In genomic region chr2:9668686-9669338, GRCh38 we compare ENCODE assay signal across 15 cellular contexts. TPM values are rescaled to one million over a fixed set of nuclear protein-coding genes. Genes with fewer than 3 reads are reported as not detected.
DNase-seq lines count a peak whose midpoint lies in the region; ATAC-seq and TF ChIP-seq lines count a peak whose summit lies in the region.
"Had no signal": no experiment of that assay in that cellular context is flagged by ENCODE, and none has a peak within 500 bp of the region (broad histone marks: within the 10 kb centered on the region; RNA-seq: fewer than 3 reads in every experiment).

No MANE protein-coding gene starts in this region.

- WGBS in heart right ventricle, 2 donors = 89% methylated on average over 5 of the region's 5 CpGs

- peaks cover 6% of the 10 kb centered on the region for H3K4me1 Mint-ChIP-seq in activated CD4-positive, alpha-beta T cell treated with anti-CD3 and anti-CD28 coated beads, Interleukin-2, amount 10 ng/mL, durations not matched to agents 24 days and 14 days

- H3K9me3 ChIP-seq in heart right ventricle (no peaks in the 10 kb centered on the region), Peyer's patch (no peaks in the 10 kb centered on the region), breast epithelium (no peaks in the 10 kb centered on the region)
- H3K9me3 ChIP-seq: tibial nerve had no signal

- H3K4me3 Mint-ChIP-seq in activated CD4-positive, alpha-beta T cell treated with anti-CD3 and anti-CD28 coated beads, Interleukin-2, amount 10 ng/mL, durations not matched to agents 24 days and 14 days = no peak overlapping the region
- H3K4me3 Mint-ChIP-seq: activated CD4-positive, alpha-beta memory T cell treated with anti-CD3 and anti-CD28 coated beads for 36 hours; T-helper 2 cell treated with Interferon-gamma antibody and Interleukin-4, amounts not matched to agents 5 μg/mL and 100 μg/mL, for 36 hours had no signal

- H3K27me3 ChIP-seq in heart right ventricle = no peaks in the 10 kb centered on the region
- H3K27me3 ChIP-seq in Peyer's patch = no peaks in the 10 kb centered on the region
- no peaks in the 10 kb centered on the region for H3K27me3 ChIP-seq in breast epithelium
- H3K27me3 ChIP-seq: tibial nerve had no signal

- H3K4me1 ChIP-seq in heart right ventricle (peaks cover 0 to 27% (median 5%) of the 10 kb centered on the region in 9 donors), Peyer's patch (no peaks in the 10 kb centered on the region), breast epithelium (no peaks in the 10 kb centered on the region)

- H3K27ac ChIP-seq in heart right ventricle (peak overlapping the region in 3 of 10 donors; percentile 13 to 56 (median 18)), Peyer's patch (no peak overlapping the region), breast epithelium (no peak overlapping the region)
- H3K27ac ChIP-seq: PC-9, tibial nerve had no signal

- ATAC-seq in heart right ventricle (peak in 5 of 8 donors; percentile 11 to 49 (median 31)), left cardiac atrium (no peak)
- no peak for ATAC-seq in stimulated activated naive CD8-positive, alpha-beta T cell treated with anti-CD3 and anti-CD28 coated beads, Interleukin-15, Interleukin-2, amounts not matched to agents 100 U/mL and 50 U/mL, for 24 hours

- no peak overlapping the region for H3K4me3 ChIP-seq in heart right ventricle
- H3K4me3 ChIP-seq in choroid plexus epithelial cell (ENCODE audit: low read depth, low read length) = no peak overlapping the region
- no peak overlapping the region for H3K4me3 ChIP-seq in Peyer's patch
- no peak overlapping the region for H3K4me3 ChIP-seq in breast epithelium
- H3K4me3 ChIP-seq: PC-9, tibial nerve had no signal

- TF ChIP-seq CTCF in heart right ventricle (IDR thresholded peaks at IDR 0.05) (no peak), choroid plexus epithelial cell (conservative IDR thresholded peaks at IDR 0.05; ENCODE audit: low read depth, low read length) (no peak), Peyer's patch (IDR thresholded peaks at IDR 0.05) (no peak), breast epithelium (IDR thresholded peaks at IDR 0.05) (no peak)

- no peak overlapping the region for H3K27ac Mint-ChIP-seq in activated CD4-positive, alpha-beta T cell treated with anti-CD3 and anti-CD28 coated beads, Interleukin-2, amount 10 ng/mL, durations not matched to agents 24 days and 14 days
- H3K27ac Mint-ChIP-seq: activated CD4-positive, alpha-beta memory T cell treated with anti-CD3 and anti-CD28 coated beads for 36 hours; progenitor cell of endocrine pancreas; T-helper 2 cell treated with Interferon-gamma antibody and Interleukin-4, amounts not matched to agents 5 μg/mL and 100 μg/mL, for 36 hours had no signal

- H3K9me3 Mint-ChIP-seq in activated CD4-positive, alpha-beta T cell treated with anti-CD3 and anti-CD28 coated beads, Interleukin-2, amount 10 ng/mL, durations not matched to agents 24 days and 14 days = no peaks in the 10 kb centered on the region
- H3K9me3 Mint-ChIP-seq: activated CD4-positive, alpha-beta memory T cell treated with anti-CD3 and anti-CD28 coated beads for 36 hours; T-helper 2 cell treated with Interferon-gamma antibody and Interleukin-4, amounts not matched to agents 5 μg/mL and 100 μg/mL, for 36 hours had no signal

- intact Hi-C loops in heart right ventricle (cut with DNase I) (no loop called here), left cardiac atrium (cut with DNase I) (no loop called here), breast epithelium (cut with DNase I; ENCODE audit: low total_unique reads) (no loop called here)
- intact Hi-C loops in activated CD4-positive, alpha-beta T cell treated with anti-CD3 and anti-CD28 coated beads, Interleukin-2, amount 10 ng/mL, durations not matched to agents 24 days and 14 days (cut with micrococcal nuclease) = no loop called here

- H3K27me3 Mint-ChIP-seq in activated CD4-positive, alpha-beta T cell treated with anti-CD3 and anti-CD28 coated beads, Interleukin-2, amount 10 ng/mL, durations not matched to agents 24 days and 14 days = peaks cover 17% of the 10 kb centered on the region
- H3K27me3 Mint-ChIP-seq: activated CD4-positive, alpha-beta memory T cell treated with anti-CD3 and anti-CD28 coated beads for 36 hours had no signal

- no peaks in the 10 kb centered on the region for H3K36me3 ChIP-seq in heart right ventricle
- no peaks in the 10 kb centered on the region for H3K36me3 ChIP-seq in Peyer's patch
- no peaks in the 10 kb centered on the region for H3K36me3 ChIP-seq in breast epithelium
- H3K36me3 ChIP-seq: tibial nerve had no signal

- H3K36me3 Mint-ChIP-seq in activated CD4-positive, alpha-beta T cell treated with anti-CD3 and anti-CD28 coated beads, Interleukin-2, amount 10 ng/mL, durations not matched to agents 24 days and 14 days (ENCODE audit: low read depth) = no peaks in the 10 kb centered on the region
- H3K36me3 Mint-ChIP-seq: activated CD4-positive, alpha-beta memory T cell treated with anti-CD3 and anti-CD28 coated beads for 36 hours had no signal

- no peak for DNase-seq in heart right ventricle
- DNase-seq in left cardiac atrium = no peak
- peak; percentile 92 for DNase-seq in NCI-H345 (lab: John Stamatoyannopoulos, UW)
- DNase-seq in choroid plexus epithelial cell (ENCODE audit: low read depth) = peak; percentile 44
- DNase-seq in stimulated activated naive CD8-positive, alpha-beta T cell treated with anti-CD3 and anti-CD28 coated beads, Interleukin-15, Interleukin-2, amounts not matched to agents 100 U/mL and 50 U/mL, for 24 hours = no peak
- no peak for DNase-seq in activated CD4-positive, alpha-beta T cell treated with anti-CD3 and anti-CD28 coated beads, Interleukin-2, amount 10 ng/mL, durations not matched to agents 24 days and 14 days
- no peak for DNase-seq in Peyer's patch
- DNase-seq in breast epithelium (ENCODE audit: low spot score in 2 of 2) = no peak
- DNase-seq: activated CD4-positive, alpha-beta memory T cell treated with anti-CD3 and anti-CD28 coated beads for 36 hours; effector CD8-positive, alpha-beta T cell; NCI-H1048; PC-9 had no signal

- TF ChIP-seq POLR2A in Peyer's patch (IDR thresholded peaks at IDR 0.05) (no peak), breast epithelium (IDR thresholded peaks at IDR 0.05) (no peak)

RNA-seq across cellular contexts. Expression of gene YWHAQ, which starts 38.0 kb away (rescaled TPM):
- total RNA-seq in heart right ventricle = 100 to 1,000 TPM; 134 to 303 (median 207) TPM
- 100 to 1,000 TPM in 1 of 2 donors, 10 to 100 TPM in 1; 62.0 to 159 TPM for polyA plus RNA-seq in heart right ventricle
- total RNA-seq in left cardiac atrium = 100 to 1,000 TPM; 118 to 207 TPM
- total RNA-seq in activated CD4-positive, alpha-beta T cell treated with anti-CD3 and anti-CD28 coated beads, Interleukin-2, amount 10 ng/mL, durations not matched to agents 24 days and 14 days = 321 and 335 TPM in 2 replicates
- 100 to 1,000 TPM in 3 of 4 donors, 10 to 100 TPM in 1; 76.9 to 155 (median 114) TPM for total RNA-seq in Peyer's patch
- total RNA-seq in breast epithelium = 100 to 1,000 TPM; 176 to 226 (median 186) TPM

Comparison
In these comparisons a context has a peak if more than half of its experiments do, and no peak if none do; other contexts are left out.
1. ATAC-seq: peak in heart right ventricle (5 of 8); none in left cardiac atrium (0 of 2) and stimulated activated naive CD8-positive, alpha-beta T cell treated with anti-CD3 and anti-CD28 coated beads, Interleukin-15, Interleukin-2, amounts not matched to agents 100 U/mL and 50 U/mL, for 24 hours (single experiment).
2. DNase-seq: peak in NCI-H345 (single experiment) and choroid plexus epithelial cell (single experiment); none in heart right ventricle (0 of 2), left cardiac atrium (single experiment), stimulated activated naive CD8-positive, alpha-beta T cell treated with anti-CD3 and anti-CD28 coated beads, Interleukin-15, Interleukin-2, amounts not matched to agents 100 U/mL and 50 U/mL, for 24 hours (single experiment), activated CD4-positive, alpha-beta T cell treated with anti-CD3 and anti-CD28 coated beads, Interleukin-2, amount 10 ng/mL, durations not matched to agents 24 days and 14 days (single experiment), Peyer's patch (0 of 3) and breast epithelium (0 of 2).